In the genomic region with DNA sequence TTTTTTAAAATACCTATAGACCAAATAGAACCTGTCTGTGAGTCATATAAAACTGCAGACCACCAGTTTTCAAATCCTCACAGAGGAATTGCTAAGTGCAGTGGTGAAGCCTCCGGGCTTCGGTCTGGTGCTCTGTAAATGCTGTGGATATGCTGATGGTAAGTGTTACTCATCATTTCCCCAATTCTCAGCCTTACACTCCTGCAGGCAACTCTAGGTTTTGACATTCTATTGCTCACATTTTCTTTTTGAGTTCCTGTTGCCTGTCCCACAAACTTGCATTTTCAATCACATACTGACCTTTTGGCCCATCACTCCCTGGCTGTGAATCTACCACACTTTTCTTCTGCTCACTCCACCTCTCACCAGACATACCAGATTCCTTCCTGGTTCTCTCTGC, we compare ENCODE assay signal across 9 cellular contexts.
DNase-seq lines count a peak whose midpoint lies in the region; ATAC-seq and TF ChIP-seq lines count a peak whose summit lies in the region.
"Had no signal": no experiment of that assay in that cellular context is flagged by ENCODE, and none has a peak within 500 bp of the region (broad histone marks: within the 10 kb centered on the region; RNA-seq: fewer than 3 reads in every experiment).

No MANE protein-coding gene starts in this region.

- no peak overlapping the region for H2AFZ ChIP-seq in osteoblast (ENCODE audit: low read length)

- TF ChIP-seq POLR2A in breast epithelium (IDR thresholded peaks at IDR 0.05), result no peak

- TF ChIP-seq CTCF in upper lobe of right lung (IDR thresholded peaks at IDR 0.05), result no peak
- no peak for TF ChIP-seq CTCF in breast epithelium (IDR thresholded peaks at IDR 0.05)
- TF ChIP-seq CTCF in osteoblast (IDR thresholded peaks at IDR 0.05; ENCODE audit: extremely low read depth, low read depth, low read length), result no peak

- no peak overlapping the region for H3K4me2 ChIP-seq in osteoblast (ENCODE audit: insufficient read depth, low read length)

- peak; percentile 94 for ATAC-seq in HG02610 (IDR thresholded peaks at IDR 0.05; ENCODE audit: unreplicated experiment)
- ATAC-seq in HG03442 (IDR thresholded peaks at IDR 0.05; ENCODE audit: unreplicated experiment), result peak; percentile 86
- ATAC-seq in upper lobe of right lung, result peak; percentile 67
- ATAC-seq: HCT116 had no signal

- H4K20me1 ChIP-seq in osteoblast (ENCODE audit: insufficient read depth, low read length), result no peaks in the 10 kb centered on the region

- H3K9me3 ChIP-seq in upper lobe of right lung (no peaks in the 10 kb centered on the region), breast epithelium (no peaks in the 10 kb centered on the region), osteoblast (ENCODE audit: low read depth, low read length) (no peaks in the 10 kb centered on the region)

- H3K4me3 ChIP-seq in upper lobe of right lung, result no peak overlapping the region
- H3K4me3 ChIP-seq in breast epithelium, result no peak overlapping the region
- H3K4me3 ChIP-seq in osteoblast (ENCODE audit: insufficient read depth, low read length), result no peak overlapping the region

- intact Hi-C loops in upper lobe of right lung (cut with DNase I) (no loop called here), breast epithelium (cut with DNase I; ENCODE audit: low total_unique reads) (no loop called here)

- H3K27me3 ChIP-seq in upper lobe of right lung (no peaks in the 10 kb centered on the region), breast epithelium (no peaks in the 10 kb centered on the region), osteoblast (ENCODE audit: insufficient read depth, low read length) (no peaks in the 10 kb centered on the region)

- no peaks in the 10 kb centered on the region for H3K79me2 ChIP-seq in osteoblast (ENCODE audit: insufficient read depth, low read length)

- H3K4me1 ChIP-seq in upper lobe of right lung (no peaks in the 10 kb centered on the region), breast epithelium (no peaks in the 10 kb centered on the region), osteoblast (ENCODE audit: insufficient read depth, low read length) (no peaks in the 10 kb centered on the region)

- peak; percentile 19 for DNase-seq in stimulated activated CD4-positive, alpha-beta T cell treated with anti-CD3 and anti-CD28 coated beads, Interleukin-1b, Interleukin-23, amount 100 ng/mL, for 48 hours
- DNase-seq in stimulated activated CD4-positive, alpha-beta T cell treated with anti-CD3 and anti-CD28 coated beads, Interleukin-2, amount 100 ng/mL, for 48 hours, result no peak
- no peak for DNase-seq in upper lobe of right lung
- no peak for DNase-seq in breast epithelium (ENCODE audit: low spot score in 2 of 2)
- no peak for DNase-seq in osteoblast (ENCODE audit: insufficient read length, low spot score, missing footprints)
- DNase-seq in effector CD4-positive, alpha-beta T cell, result no peak

- H3K36me3 ChIP-seq in upper lobe of right lung, result no peaks in the 10 kb centered on the region
- no peaks in the 10 kb centered on the region for H3K36me3 ChIP-seq in breast epithelium
- no peaks in the 10 kb centered on the region for H3K36me3 ChIP-seq in osteoblast (ENCODE audit: insufficient read depth, low read length)

- no peak overlapping the region for H3K27ac ChIP-seq in upper lobe of right lung
- no peak overlapping the region for H3K27ac ChIP-seq in breast epithelium
- no peak overlapping the region for H3K27ac ChIP-seq in osteoblast (ENCODE audit: low read depth, low read length)
